Comparison of ENCODE assay signal across 11 cellular contexts in the genomic region with DNA sequence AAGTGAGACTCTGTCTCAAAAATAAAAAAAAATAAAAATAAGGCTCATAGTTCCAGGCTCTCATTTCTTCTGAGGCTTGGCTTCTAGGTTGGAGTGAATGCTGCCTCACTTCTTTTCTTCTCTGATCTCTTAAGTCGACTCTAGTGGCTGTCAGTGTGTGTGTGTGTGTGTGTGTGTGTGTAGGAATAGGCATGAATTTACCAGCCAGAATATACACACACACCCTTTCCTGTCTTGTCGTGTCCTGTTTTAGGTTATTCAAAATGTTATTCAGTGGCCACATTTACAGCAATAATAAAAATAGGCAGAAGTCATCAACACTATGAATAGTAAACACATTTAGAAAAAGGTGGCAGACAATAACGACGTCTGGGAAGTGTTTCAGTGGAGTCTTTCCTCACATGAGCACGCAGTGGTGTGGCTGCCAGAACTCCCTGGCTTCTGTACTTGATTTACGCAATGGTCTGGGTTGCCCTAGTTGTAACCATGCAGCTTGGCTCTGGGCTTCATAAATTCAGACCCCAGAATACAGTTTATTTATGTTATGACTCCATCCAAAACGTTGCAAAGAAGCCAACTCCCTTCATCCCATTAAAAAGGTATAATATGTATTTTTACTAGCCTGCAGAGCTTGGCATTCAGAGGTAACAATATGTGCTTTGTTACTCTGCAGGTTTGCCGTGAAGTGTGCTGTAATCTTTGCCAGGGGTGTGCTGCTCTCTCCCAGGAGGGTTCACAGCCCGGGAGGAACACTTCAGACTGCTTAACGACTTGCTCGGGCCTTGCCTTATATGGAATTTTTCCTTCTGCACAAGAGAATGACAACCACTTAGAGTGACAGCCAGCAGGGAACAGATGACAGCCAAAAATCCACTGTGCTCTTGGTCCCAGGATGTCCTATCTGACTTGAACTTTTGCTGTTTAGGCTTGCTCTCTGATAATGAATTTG. TPM values are rescaled to one million over a fixed set of nuclear protein-coding genes. Genes with fewer than 3 reads are reported as not detected.
DNase-seq lines count a peak whose midpoint lies in the region; ATAC-seq, FAIRE-seq and TF ChIP-seq lines count a peak whose summit lies in the region.
"Had no signal": no experiment of that assay in that cellular context is flagged by ENCODE, and none has a peak within 500 bp of the region (broad histone marks: within the 10 kb centered on the region; RNA-seq: fewer than 3 reads in every experiment).

No MANE protein-coding gene starts in this region.

- H2AFZ ChIP-seq in astrocyte (ENCODE audit: low read depth, low read length) = peak overlapping the region; percentile 47

- no peak overlapping the region for H3K27ac Mint-ChIP-seq in astrocyte (ENCODE audit: unreplicated experiment)
- no peak overlapping the region for H3K27ac Mint-ChIP-seq in activated T-helper 1 cell treated with anti-CD3 and anti-CD28 coated beads, Interleukin-12 subunit alpha, Interleukin-12 subunit beta, Interleukin-2, Interleukin-4 antibody, amounts not matched to agents 30 ng/mL and 10 ng/mL and 1 ng/mL, durations not matched to agents 14 hours and 24 hours and 36 hours

- H3K27ac ChIP-seq in astrocyte (ENCODE audit: low read depth, low read length) (no peak overlapping the region), iPS-20b (ENCODE audit: low read length) (no peak overlapping the region)
- H3K27ac ChIP-seq: adrenal gland had no signal

- no peak for TF ChIP-seq POLR2A in NB4 (IDR thresholded peaks at IDR 0.05; ENCODE audit: extremely low read depth, insufficient read length)

- H3K4me3 Mint-ChIP-seq in astrocyte (ENCODE audit: unreplicated experiment) = no peak overlapping the region
- no peak overlapping the region for H3K4me3 Mint-ChIP-seq in activated T-cell treated with anti-CD3 and anti-CD28 coated beads, Interleukin-2, amount 50 U/mL, for 4 hours
- no peak overlapping the region for H3K4me3 Mint-ChIP-seq in activated T-helper 1 cell treated with anti-CD3 and anti-CD28 coated beads, Interleukin-12 subunit alpha, Interleukin-12 subunit beta, Interleukin-2, Interleukin-4 antibody, amounts not matched to agents 30 ng/mL and 10 ng/mL and 1 ng/mL, durations not matched to agents 14 hours and 24 hours and 36 hours

- DNase-seq in NB4 (ENCODE audit: low read depth) (peak; percentile 4), astrocyte (ENCODE audit: low read depth) (peak; percentile 79), stromal cell of bone marrow (ENCODE audit: low read depth) (peak; percentile 60), RPMI8226 (no peak)
- DNase-seq in activated T-cell treated with anti-CD3 and anti-CD28 coated beads, Interleukin-2, amount 50 U/mL, for 4 hours = no peak
- DNase-seq in stimulated activated CD4-positive, alpha-beta T cell treated with anti-CD3 and anti-CD28 coated beads, Interleukin-4, amount 100 ng/mL, for 4 hours = no peak
- no peak for DNase-seq in activated T-helper 1 cell treated with anti-CD3 and anti-CD28 coated beads, Interleukin-12 subunit alpha, Interleukin-12 subunit beta, Interleukin-2, Interleukin-4 antibody, amounts not matched to agents 30 ng/mL and 10 ng/mL and 1 ng/mL, durations not matched to agents 14 hours and 24 hours and 36 hours (ENCODE audit: low spot score)
- DNase-seq: GOT3, T1000 had no signal

- H4K20me1 ChIP-seq in astrocyte (ENCODE audit: insufficient read depth, low read length) = no peaks in the 10 kb centered on the region

- no peaks in the 10 kb centered on the region for H3K79me2 ChIP-seq in astrocyte (ENCODE audit: insufficient read depth, low read length)

- H3K9me3 Mint-ChIP-seq in astrocyte (ENCODE audit: unreplicated experiment) = no peaks in the 10 kb centered on the region
- no peaks in the 10 kb centered on the region for H3K9me3 Mint-ChIP-seq in activated T-cell treated with anti-CD3 and anti-CD28 coated beads, Interleukin-2, amount 50 U/mL, for 4 hours
- no peaks in the 10 kb centered on the region for H3K9me3 Mint-ChIP-seq in activated T-helper 1 cell treated with anti-CD3 and anti-CD28 coated beads, Interleukin-12 subunit alpha, Interleukin-12 subunit beta, Interleukin-2, Interleukin-4 antibody, amounts not matched to agents 30 ng/mL and 10 ng/mL and 1 ng/mL, durations not matched to agents 14 hours and 24 hours and 36 hours

- H3K36me3 ChIP-seq in astrocyte (ENCODE audit: insufficient read depth, low read length) (no peaks in the 10 kb centered on the region), iPS-20b (ENCODE audit: insufficient read depth, low read depth, low read length) (no peaks in the 10 kb centered on the region)
- H3K36me3 ChIP-seq: adrenal gland had no signal

- H3K9ac ChIP-seq in astrocyte (ENCODE audit: low read length) = no peak overlapping the region
- peak overlapping the region; percentile 48; the same call in 1 of the 2 replicates for H3K9ac ChIP-seq in iPS-20b (ENCODE audit: low read depth, low read length)

- H3K9me3 ChIP-seq in astrocyte (ENCODE audit: insufficient read depth, low read depth, low read length) (no peaks in the 10 kb centered on the region), iPS-20b (ENCODE audit: insufficient read depth, low read depth, low read length) (no peaks in the 10 kb centered on the region)
- H3K9me3 ChIP-seq: adrenal gland had no signal

- no peaks in the 10 kb centered on the region for H3K36me3 Mint-ChIP-seq in astrocyte (ENCODE audit: low read depth, unreplicated experiment)
- no peaks in the 10 kb centered on the region for H3K36me3 Mint-ChIP-seq in activated T-cell treated with anti-CD3 and anti-CD28 coated beads, Interleukin-2, amount 50 U/mL, for 4 hours (ENCODE audit: insufficient read depth)
- H3K36me3 Mint-ChIP-seq in activated T-helper 1 cell treated with anti-CD3 and anti-CD28 coated beads, Interleukin-12 subunit alpha, Interleukin-12 subunit beta, Interleukin-2, Interleukin-4 antibody, amounts not matched to agents 30 ng/mL and 10 ng/mL and 1 ng/mL, durations not matched to agents 14 hours and 24 hours and 36 hours (ENCODE audit: low read depth) = no peaks in the 10 kb centered on the region

- no peak for ATAC-seq in activated T-cell treated with anti-CD3 and anti-CD28 coated beads, Interleukin-2, amount 50 U/mL, for 4 hours

- H3K27me3 ChIP-seq in astrocyte (ENCODE audit: insufficient read depth, low read length) (no peaks in the 10 kb centered on the region), iPS-20b (ENCODE audit: insufficient read depth, low read length) (no peaks in the 10 kb centered on the region)
- H3K27me3 ChIP-seq: adrenal gland had no signal

- no peaks in the 10 kb centered on the region for H3K27me3 Mint-ChIP-seq in astrocyte (ENCODE audit: low read depth, unreplicated experiment)
- peaks cover 9% of the 10 kb centered on the region for H3K27me3 Mint-ChIP-seq in activated T-cell treated with anti-CD3 and anti-CD28 coated beads, Interleukin-2, amount 50 U/mL, for 4 hours (ENCODE audit: low read depth)
- H3K27me3 Mint-ChIP-seq in activated T-helper 1 cell treated with anti-CD3 and anti-CD28 coated beads, Interleukin-12 subunit alpha, Interleukin-12 subunit beta, Interleukin-2, Interleukin-4 antibody, amounts not matched to agents 30 ng/mL and 10 ng/mL and 1 ng/mL, durations not matched to agents 14 hours and 24 hours and 36 hours (ENCODE audit: insufficient read depth) = peaks cover 21% of the 10 kb centered on the region

- H3K4me3 ChIP-seq in NB4 (ENCODE audit: low read depth, low read length) (no peak overlapping the region), astrocyte (ENCODE audit: insufficient read depth, low read depth, low read length) (no peak overlapping the region), iPS-20b (ENCODE audit: low read length) (no peak overlapping the region)
- H3K4me3 ChIP-seq: adrenal gland had no signal

- intact Hi-C loops in activated T-helper 1 cell treated with anti-CD3 and anti-CD28 coated beads, Interleukin-12 subunit alpha, Interleukin-12 subunit beta, Interleukin-2, Interleukin-4 antibody, amounts not matched to agents 30 ng/mL and 10 ng/mL and 1 ng/mL, durations not matched to agents 14 hours and 24 hours and 36 hours (cut with micrococcal nuclease) = no loop called here

- peaks cover 26% of the 10 kb centered on the region for H3K4me1 Mint-ChIP-seq in astrocyte (ENCODE audit: low read depth, unreplicated experiment)
- H3K4me1 Mint-ChIP-seq in activated T-cell treated with anti-CD3 and anti-CD28 coated beads, Interleukin-2, amount 50 U/mL, for 4 hours (ENCODE audit: low read depth) = no peaks in the 10 kb centered on the region
- no peaks in the 10 kb centered on the region for H3K4me1 Mint-ChIP-seq in activated T-helper 1 cell treated with anti-CD3 and anti-CD28 coated beads, Interleukin-12 subunit alpha, Interleukin-12 subunit beta, Interleukin-2, Interleukin-4 antibody, amounts not matched to agents 30 ng/mL and 10 ng/mL and 1 ng/mL, durations not matched to agents 14 hours and 24 hours and 36 hours (ENCODE audit: low read depth)

- peak overlapping the region; percentile 53 for H3K4me2 ChIP-seq in astrocyte (ENCODE audit: low read length)

- TF ChIP-seq CTCF in NB4 (IDR thresholded peaks at IDR 0.05; ENCODE audit: low read depth, low read length) (no peak), astrocyte (IDR thresholded peaks at IDR 0.05; ENCODE audit: insufficient read depth, low read depth, low read length) (no peak)

- H3K4me1 ChIP-seq in astrocyte (ENCODE audit: insufficient read depth, low read length) (peaks cover 13% of the 10 kb centered on the region), iPS-20b (ENCODE audit: insufficient read depth, low read length) (peaks cover 9% of the 10 kb centered on the region; the same call in 1 of the 2 replicates)

- FAIRE-seq in astrocyte (lab: Jason Lieb, UNC) = no peak

RNA-seq across cellular contexts. Expression of gene PALM2AKAP2, which starts 34.4 kb away (rescaled TPM):
- 58.1 and 61.3 TPM in 2 replicates for total RNA-seq in astrocyte
- under 1 TPM in 1 of 3 donors, not detected in 2; 0.27 TPM for total RNA-seq in activated T-cell treated with anti-CD3 and anti-CD28 coated beads, Interleukin-2, amount 50 U/mL, for 4 hours
- 2.2 and 5.5 TPM in 2 replicates for total RNA-seq in activated T-helper 1 cell treated with anti-CD3 and anti-CD28 coated beads, Interleukin-12 subunit alpha, Interleukin-12 subunit beta, Interleukin-2, Interleukin-4 antibody, amounts not matched to agents 30 ng/mL and 10 ng/mL and 1 ng/mL, durations not matched to agents 14 hours and 24 hours and 36 hours

Comparison
In these comparisons a context has a peak if more than half of its experiments do, and no peak if none do; other contexts are left out.
1. DNase-seq: peak in NB4 (single experiment), astrocyte (single experiment) and stromal cell of bone marrow (single experiment); none in activated T-cell treated with anti-CD3 and anti-CD28 coated beads, Interleukin-2, amount 50 U/mL, for 4 hours (single experiment), stimulated activated CD4-positive, alpha-beta T cell treated with anti-CD3 and anti-CD28 coated beads, Interleukin-4, amount 100 ng/mL, for 4 hours (0 of 2), RPMI8226 (single experiment) and activated T-helper 1 cell treated with anti-CD3 and anti-CD28 coated beads, Interleukin-12 subunit alpha, Interleukin-12 subunit beta, Interleukin-2, Interleukin-4 antibody, amounts not matched to agents 30 ng/mL and 10 ng/mL and 1 ng/mL, durations not matched to agents 14 hours and 24 hours and 36 hours (single experiment).